ENCODE assay signal across 1 cellular context in the genomic region with DNA sequence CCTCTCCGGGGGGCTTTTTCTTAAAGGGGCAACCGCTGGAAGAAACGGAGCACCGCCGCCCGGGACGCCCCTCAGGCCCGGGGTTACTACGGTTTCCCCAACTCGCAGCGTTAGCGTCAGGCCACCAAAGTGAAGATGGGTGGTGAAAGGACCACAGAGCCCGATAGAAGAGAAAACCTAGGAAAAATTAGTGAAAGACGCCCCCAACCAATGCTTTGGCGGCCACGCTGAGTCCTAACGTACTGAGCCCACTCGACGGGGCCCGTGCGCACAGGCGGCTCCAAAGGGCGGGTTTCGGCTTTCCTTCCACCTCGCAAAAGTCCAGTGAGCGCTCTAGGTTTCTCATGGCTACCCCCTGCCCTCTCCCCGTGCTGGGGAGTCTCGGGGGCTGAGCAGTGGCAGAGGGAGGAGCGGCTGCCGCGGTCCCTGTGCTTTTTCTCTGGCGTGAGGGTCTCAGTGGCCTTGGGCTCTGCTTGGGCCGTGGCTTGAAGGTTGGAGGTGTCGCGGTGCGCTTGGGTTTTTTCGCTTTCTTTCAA.
TF ChIP-seq lines count a peak whose summit lies in the region.

No MANE protein-coding gene starts in this region.

TF ChIP-seq in GM23338, 12 proteins besides CTCF, POLR2A, EP300 and RAD21 (continued from another document):
- TF ChIP-seq, protein P1, sequence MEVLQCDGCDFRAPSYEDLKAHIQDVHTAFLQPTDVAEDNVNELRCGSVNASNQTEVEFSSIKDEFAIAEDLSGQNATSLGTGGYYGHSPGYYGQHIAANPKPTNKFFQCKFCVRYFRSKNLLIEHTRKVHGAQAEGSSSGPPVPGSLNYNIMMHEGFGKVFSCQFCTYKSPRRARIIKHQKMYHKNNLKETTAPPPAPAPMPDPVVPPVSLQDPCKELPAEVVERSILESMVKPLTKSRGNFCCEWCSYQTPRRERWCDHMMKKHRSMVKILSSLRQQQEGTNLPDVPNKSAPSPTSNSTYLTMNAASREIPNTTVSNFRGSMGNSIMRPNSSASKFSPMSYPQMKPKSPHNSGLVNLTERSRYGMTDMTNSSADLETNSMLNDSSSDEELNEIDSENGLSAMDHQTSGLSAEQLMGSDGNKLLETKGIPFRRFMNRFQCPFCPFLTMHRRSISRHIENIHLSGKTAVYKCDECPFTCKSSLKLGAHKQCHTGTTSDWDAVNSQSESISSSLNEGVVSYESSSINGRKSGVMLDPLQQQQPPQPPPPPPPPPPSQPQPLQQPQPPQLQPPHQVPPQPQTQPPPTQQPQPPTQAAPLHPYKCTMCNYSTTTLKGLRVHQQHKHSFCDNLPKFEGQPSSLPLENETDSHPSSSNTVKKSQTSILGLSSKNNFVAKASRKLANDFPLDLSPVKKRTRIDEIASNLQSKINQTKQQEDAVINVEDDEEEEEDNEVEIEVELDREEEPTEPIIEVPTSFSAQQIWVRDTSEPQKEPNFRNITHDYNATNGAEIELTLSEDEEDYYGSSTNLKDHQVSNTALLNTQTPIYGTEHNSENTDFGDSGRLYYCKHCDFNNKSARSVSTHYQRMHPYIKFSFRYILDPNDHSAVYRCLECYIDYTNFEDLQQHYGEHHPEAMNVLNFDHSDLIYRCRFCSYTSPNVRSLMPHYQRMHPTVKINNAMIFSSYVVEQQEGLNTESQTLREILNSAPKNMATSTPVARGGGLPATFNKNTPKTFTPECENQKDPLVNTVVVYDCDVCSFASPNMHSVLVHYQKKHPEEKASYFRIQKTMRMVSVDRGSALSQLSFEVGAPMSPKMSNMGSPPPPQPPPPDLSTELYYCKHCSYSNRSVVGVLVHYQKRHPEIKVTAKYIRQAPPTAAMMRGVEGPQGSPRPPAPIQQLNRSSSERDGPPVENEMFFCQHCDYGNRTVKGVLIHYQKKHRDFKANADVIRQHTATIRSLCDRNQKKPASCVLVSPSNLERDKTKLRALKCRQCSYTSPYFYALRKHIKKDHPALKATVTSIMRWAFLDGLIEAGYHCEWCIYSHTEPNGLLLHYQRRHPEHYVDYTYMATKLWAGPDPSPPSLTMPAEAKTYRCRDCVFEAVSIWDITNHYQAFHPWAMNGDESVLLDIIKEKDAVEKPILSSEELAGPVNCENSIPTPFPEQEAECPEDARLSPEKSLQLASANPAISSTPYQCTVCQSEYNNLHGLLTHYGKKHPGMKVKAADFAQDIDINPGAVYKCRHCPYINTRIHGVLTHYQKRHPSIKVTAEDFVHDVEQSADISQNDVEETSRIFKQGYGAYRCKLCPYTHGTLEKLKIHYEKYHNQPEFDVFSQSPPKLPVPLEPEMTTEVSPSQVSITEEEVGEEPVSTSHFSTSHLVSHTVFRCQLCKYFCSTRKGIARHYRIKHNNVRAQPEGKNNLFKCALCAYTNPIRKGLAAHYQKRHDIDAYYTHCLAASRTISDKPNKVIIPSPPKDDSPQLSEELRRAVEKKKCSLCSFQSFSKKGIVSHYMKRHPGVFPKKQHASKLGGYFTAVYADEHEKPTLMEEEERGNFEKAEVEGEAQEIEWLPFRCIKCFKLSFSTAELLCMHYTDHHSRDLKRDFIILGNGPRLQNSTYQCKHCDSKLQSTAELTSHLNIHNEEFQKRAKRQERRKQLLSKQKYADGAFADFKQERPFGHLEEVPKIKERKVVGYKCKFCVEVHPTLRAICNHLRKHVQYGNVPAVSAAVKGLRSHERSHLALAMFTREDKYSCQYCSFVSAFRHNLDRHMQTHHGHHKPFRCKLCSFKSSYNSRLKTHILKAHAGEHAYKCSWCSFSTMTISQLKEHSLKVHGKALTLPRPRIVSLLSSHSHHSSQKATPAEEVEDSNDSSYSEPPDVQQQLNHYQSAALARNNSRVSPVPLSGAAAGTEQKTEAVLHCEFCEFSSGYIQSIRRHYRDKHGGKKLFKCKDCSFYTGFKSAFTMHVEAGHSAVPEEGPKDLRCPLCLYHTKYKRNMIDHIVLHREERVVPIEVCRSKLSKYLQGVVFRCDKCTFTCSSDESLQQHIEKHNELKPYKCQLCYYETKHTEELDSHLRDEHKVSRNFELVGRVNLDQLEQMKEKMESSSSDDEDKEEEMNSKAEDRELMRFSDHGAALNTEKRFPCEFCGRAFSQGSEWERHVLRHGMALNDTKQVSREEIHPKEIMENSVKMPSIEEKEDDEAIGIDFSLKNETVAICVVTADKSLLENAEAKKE (CRISPR knock-in tag; IDR thresholded peaks at IDR 0.05), result no peak
- TF ChIP-seq, protein P2, sequence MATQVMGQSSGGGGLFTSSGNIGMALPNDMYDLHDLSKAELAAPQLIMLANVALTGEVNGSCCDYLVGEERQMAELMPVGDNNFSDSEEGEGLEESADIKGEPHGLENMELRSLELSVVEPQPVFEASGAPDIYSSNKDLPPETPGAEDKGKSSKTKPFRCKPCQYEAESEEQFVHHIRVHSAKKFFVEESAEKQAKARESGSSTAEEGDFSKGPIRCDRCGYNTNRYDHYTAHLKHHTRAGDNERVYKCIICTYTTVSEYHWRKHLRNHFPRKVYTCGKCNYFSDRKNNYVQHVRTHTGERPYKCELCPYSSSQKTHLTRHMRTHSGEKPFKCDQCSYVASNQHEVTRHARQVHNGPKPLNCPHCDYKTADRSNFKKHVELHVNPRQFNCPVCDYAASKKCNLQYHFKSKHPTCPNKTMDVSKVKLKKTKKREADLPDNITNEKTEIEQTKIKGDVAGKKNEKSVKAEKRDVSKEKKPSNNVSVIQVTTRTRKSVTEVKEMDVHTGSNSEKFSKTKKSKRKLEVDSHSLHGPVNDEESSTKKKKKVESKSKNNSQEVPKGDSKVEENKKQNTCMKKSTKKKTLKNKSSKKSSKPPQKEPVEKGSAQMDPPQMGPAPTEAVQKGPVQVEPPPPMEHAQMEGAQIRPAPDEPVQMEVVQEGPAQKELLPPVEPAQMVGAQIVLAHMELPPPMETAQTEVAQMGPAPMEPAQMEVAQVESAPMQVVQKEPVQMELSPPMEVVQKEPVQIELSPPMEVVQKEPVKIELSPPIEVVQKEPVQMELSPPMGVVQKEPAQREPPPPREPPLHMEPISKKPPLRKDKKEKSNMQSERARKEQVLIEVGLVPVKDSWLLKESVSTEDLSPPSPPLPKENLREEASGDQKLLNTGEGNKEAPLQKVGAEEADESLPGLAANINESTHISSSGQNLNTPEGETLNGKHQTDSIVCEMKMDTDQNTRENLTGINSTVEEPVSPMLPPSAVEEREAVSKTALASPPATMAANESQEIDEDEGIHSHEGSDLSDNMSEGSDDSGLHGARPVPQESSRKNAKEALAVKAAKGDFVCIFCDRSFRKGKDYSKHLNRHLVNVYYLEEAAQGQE (IDR thresholded peaks at IDR 0.05; ENCODE audit: unreplicated experiment), result no peak
- TF ChIP-seq ZNF114 (CRISPR knock-in tag; IDR thresholded peaks at IDR 0.05) (no peak), EZH2 (IDR thresholded peaks at IDR 0.05; ENCODE audit: low read depth, unreplicated experiment) (no peak), NANOG (IDR thresholded peaks at IDR 0.05; ENCODE audit: borderline replicate concordance) (no peak), POLR2AphosphoS5 (IDR thresholded peaks at IDR 0.05; ENCODE audit: low read depth) (no peak), EZH2phosphoT487 (IDR thresholded peaks at IDR 0.05; ENCODE audit: unreplicated experiment) (no peak)
- TF ChIP-seq, protein P3, sequence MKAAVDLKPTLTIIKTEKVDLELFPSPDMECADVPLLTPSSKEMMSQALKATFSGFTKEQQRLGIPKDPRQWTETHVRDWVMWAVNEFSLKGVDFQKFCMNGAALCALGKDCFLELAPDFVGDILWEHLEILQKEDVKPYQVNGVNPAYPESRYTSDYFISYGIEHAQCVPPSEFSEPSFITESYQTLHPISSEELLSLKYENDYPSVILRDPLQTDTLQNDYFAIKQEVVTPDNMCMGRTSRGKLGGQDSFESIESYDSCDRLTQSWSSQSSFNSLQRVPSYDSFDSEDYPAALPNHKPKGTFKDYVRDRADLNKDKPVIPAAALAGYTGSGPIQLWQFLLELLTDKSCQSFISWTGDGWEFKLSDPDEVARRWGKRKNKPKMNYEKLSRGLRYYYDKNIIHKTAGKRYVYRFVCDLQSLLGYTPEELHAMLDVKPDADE (IDR thresholded peaks at IDR 0.05), result no peak
